Comparison of ENCODE assay signal across 8 cellular contexts in genomic region chr20:21125072-21125848, GRCh38. TPM values are rescaled to one million over a fixed set of nuclear protein-coding genes. Genes with fewer than 3 reads are reported as not detected.
A peak's percentile ranks its signal among the peaks of the same experiment; 100 is the strongest.
DNase-seq lines count a peak whose midpoint lies in the region; ATAC-seq and TF ChIP-seq lines count a peak whose summit lies in the region.

No MANE protein-coding gene starts in this region.

- no peaks in the 10 kb centered on the region for H3K9me3 ChIP-seq in mucosa of rectum (ENCODE audit: control insufficient read depth in 2 of 2, low read length in 2 of 2)
- no peaks in the 10 kb centered on the region for H3K9me3 ChIP-seq in aorta (ENCODE audit: control insufficient read depth, low read length)

- H3K27ac Mint-ChIP-seq in IgD-negative memory B cell (peak overlapping the region in 2 of 3 donors; percentile 9 to 78), endothelial cell (ENCODE audit: unreplicated experiment) (peak overlapping the region; percentile 9)

- peaks cover 4% of the 10 kb centered on the region for H3K27me3 Mint-ChIP-seq in IgD-negative memory B cell
- peaks cover 3% of the 10 kb centered on the region for H3K27me3 Mint-ChIP-seq in endothelial cell (ENCODE audit: unreplicated experiment)

- peak overlapping the region; percentile 62 to 80 for H3K27ac ChIP-seq in mucosa of rectum (ENCODE audit: low read depth in 2 of 2, low read length in 2 of 2)
- peak overlapping the region in 1 of 2 donors; percentile 11 for H3K27ac ChIP-seq in aorta (ENCODE audit: low read depth in 1 of 2, low read length in 2 of 2)

- H3K4me3 ChIP-seq in GM06990 (replicated peaks; ENCODE audit: low read depth, low read length) (peak overlapping the region; percentile 90), mucosa of rectum (ENCODE audit: low read length in 2 of 2) (peak overlapping the region; percentile 83 to 93), aorta (ENCODE audit: low read length in 2 of 2) (peak overlapping the region; percentile 75 to 81)

- H3K4me1 ChIP-seq in mucosa of rectum (ENCODE audit: control insufficient read depth in 2 of 2, insufficient read depth in 2 of 2, low read length in 2 of 2) = peaks cover 4 to 5% of the 10 kb centered on the region in 2 donors
- H3K4me1 ChIP-seq in aorta (ENCODE audit: control insufficient read depth in 1 of 2, insufficient read depth in 2 of 2, low read length in 2 of 2) = no peaks in the 10 kb centered on the region

- H3K9me3 Mint-ChIP-seq in IgD-negative memory B cell = no peaks in the 10 kb centered on the region
- H3K9me3 Mint-ChIP-seq in endothelial cell (ENCODE audit: unreplicated experiment) = no peaks in the 10 kb centered on the region

- DNase-seq in GM06990 (ENCODE audit: extremely low read depth, insufficient read length) = no peak
- peak; percentile 72 for DNase-seq in SHP77 treated with DMSO at 0.1 percent for 48 hours (lab: John Stamatoyannopoulos, UW)
- peak; percentile 26 for DNase-seq in endothelial cell (ENCODE audit: low spot score)
- DNase-seq in aorta = peak in 1 of 2 donors; percentile 81
- no peak for DNase-seq in DMS79 (lab: John Stamatoyannopoulos, UW)

- H3K4me3 Mint-ChIP-seq in IgD-negative memory B cell (peak overlapping the region; percentile 82 to 91 (median 88)), endothelial cell (ENCODE audit: unreplicated experiment) (peak overlapping the region; percentile 92)

- peak overlapping the region; percentile 47 to 78 for H3K9ac ChIP-seq in mucosa of rectum (ENCODE audit: low read depth in 1 of 2, low read length in 2 of 2)

- intact Hi-C loops in aorta (cut with DNase I) = loop anchor here (5.0 to 10.0 kb wide), 4 partner anchors 57 to 413 kb away; partner anchors contain the start of genes RALGAPA2 (in 2 of the 2) and XRN2 (in 2 of the 2)

- H3K36me3 ChIP-seq in GM06990 (ENCODE audit: control insufficient read depth, insufficient read depth, low read length) = no peaks in the 10 kb centered on the region
- no peaks in the 10 kb centered on the region for H3K36me3 ChIP-seq in mucosa of rectum (ENCODE audit: control insufficient read depth in 2 of 2, insufficient read depth in 2 of 2, low read length in 2 of 2)
- H3K36me3 ChIP-seq in aorta (ENCODE audit: control insufficient read depth in 1 of 2, insufficient read depth in 2 of 2, low read length in 1 of 2) = no peaks in the 10 kb centered on the region

- 3 to 4% methylated on average over 23 to 25 of the region's 25 CpGs for WGBS in aorta, 2 donors

- H3K27me3 ChIP-seq in GM06990 (replicated peaks; ENCODE audit: control insufficient read depth, insufficient read depth, low read length) (no peaks in the 10 kb centered on the region), mucosa of rectum (ENCODE audit: control insufficient read depth in 2 of 2, insufficient read depth in 2 of 2, low read length in 2 of 2) (no peaks in the 10 kb centered on the region), aorta (ENCODE audit: control insufficient read depth in 1 of 2, insufficient read depth in 2 of 2, low read length in 1 of 2) (no peaks in the 10 kb centered on the region)

- TF ChIP-seq CTCF in GM06990 (IDR thresholded peaks at IDR 0.05; ENCODE audit: insufficient read depth, low read length, poor library complexity, severe bottlenecking) (no peak), endothelial cell (IDR thresholded peaks at IDR 0.05; ENCODE audit: unreplicated experiment) (no peak)

- ATAC-seq in GM21825 (IDR thresholded peaks at IDR 0.05; ENCODE audit: unreplicated experiment) (peak; percentile 13), aorta (ENCODE audit: low FRiP score) (peak; percentile 58)

- H3K36me3 Mint-ChIP-seq in IgD-negative memory B cell (peaks cover 7% of the 10 kb centered on the region), endothelial cell (ENCODE audit: low read depth, unreplicated experiment) (no peaks in the 10 kb centered on the region)

- H3K4me1 Mint-ChIP-seq in IgD-negative memory B cell (peaks cover 16 to 24% (median 20%) of the 10 kb centered on the region in 3 donors), endothelial cell (ENCODE audit: unreplicated experiment) (peaks cover 9% of the 10 kb centered on the region)

RNA-seq across cellular contexts. Expression of gene KIZ, which starts 0.6 kb away (rescaled TPM):
- polyA plus RNA-seq in IgD-negative memory B cell (26.2 TPM), aorta (10 to 100 TPM; 15.9 to 22.7 TPM)
- total RNA-seq in endothelial cell (ENCODE audit: unreplicated experiment) (15.0 TPM), aorta (10 to 100 TPM; 22.0 to 29.4 TPM)

RNA-seq across cellular contexts. Expression of gene LINC00237, which starts 19.1 kb away (rescaled TPM):
- not detected for polyA plus RNA-seq in IgD-negative memory B cell
- not detected for total RNA-seq in endothelial cell (ENCODE audit: unreplicated experiment)
- total RNA-seq in aorta = not detected
- 1 to 10 TPM in 1 of 2 donors, not detected in 1; 1.1 TPM for polyA plus RNA-seq in aorta

Comparison
In these comparisons a context has a peak if more than half of its experiments do, and no peak if none do; other contexts are left out.
1. DNase-seq: peak in SHP77 treated with DMSO at 0.1 percent for 48 hours (single experiment) and endothelial cell (single experiment); none in GM06990 (single experiment) and DMS79 (single experiment).
2. Peak in every context shown above with its lines, with median percentiles within 50 percentile points of each other: H3K4me3 ChIP-seq.